Comparison of ENCODE assay signal across 25 cellular contexts in genomic region chr4:66852843-66853242, GRCh38.
"Had no signal": no experiment of that assay in that cellular context is flagged by ENCODE, and none has a peak within 500 bp of the region (broad histone marks: within the 10 kb centered on the region; RNA-seq: fewer than 3 reads in every experiment).

No MANE protein-coding gene starts in this region.

- H3K9me3 ChIP-seq: esophagus squamous epithelium, gastroesophageal sphincter, left ventricle myocardium inferior, prostate gland, thyroid gland, upper lobe of right lung had no signal

- H3K4me1 ChIP-seq: esophagus squamous epithelium, gastroesophageal sphincter, left ventricle myocardium inferior, prostate gland, thyroid gland, upper lobe of right lung had no signal

- H3K27ac Mint-ChIP-seq: activated CD4-positive, alpha-beta T cell treated with anti-CD3 and anti-CD28 coated beads, Interleukin-2, amount 10 ng/mL, durations not matched to agents 7 days and 5 days; activated CD8-positive, alpha-beta memory T cell treated with anti-CD3 and anti-CD28 coated beads, Interleukin-2, amount 10 ng/mL, durations not matched to agents 7 days and 5 days; activated CD8-positive, alpha-beta T cell treated with anti-CD3 and anti-CD28 coated beads for 36 hours; activated naive CD4-positive, alpha-beta T cell treated with anti-CD3 and anti-CD28 coated beads, Interleukin-2, amount 50 U/mL, for 24 hours; activated T-helper 1 cell treated with anti-CD3 and anti-CD28 coated beads, Interleukin-12 subunit alpha, Interleukin-12 subunit beta, Interleukin-2, Interleukin-4 antibody, amounts not matched to agents 30 ng/mL and 10 ng/mL and 1 ng/mL, durations not matched to agents 14 hours and 24 hours and 36 hours; endodermal cell; natural killer cell; T-helper 17 cell had no signal

- H3K4me3 Mint-ChIP-seq: activated CD4-positive, alpha-beta T cell treated with anti-CD3 and anti-CD28 coated beads, Interleukin-2, amount 10 ng/mL, durations not matched to agents 7 days and 5 days; activated CD8-positive, alpha-beta memory T cell treated with anti-CD3 and anti-CD28 coated beads, Interleukin-2, amount 10 ng/mL, durations not matched to agents 7 days and 5 days; activated CD8-positive, alpha-beta T cell treated with anti-CD3 and anti-CD28 coated beads for 36 hours; activated naive CD4-positive, alpha-beta T cell treated with anti-CD3 and anti-CD28 coated beads, Interleukin-2, amount 50 U/mL, for 24 hours; activated T-helper 1 cell treated with anti-CD3 and anti-CD28 coated beads, Interleukin-12 subunit alpha, Interleukin-12 subunit beta, Interleukin-2, Interleukin-4 antibody, amounts not matched to agents 30 ng/mL and 10 ng/mL and 1 ng/mL, durations not matched to agents 14 hours and 24 hours and 36 hours; endodermal cell; natural killer cell; T-helper 17 cell had no signal

- H3K36me3 ChIP-seq: brain microvascular endothelial cell, esophagus squamous epithelium, gastroesophageal sphincter, left ventricle myocardium inferior, prostate gland, thyroid gland, upper lobe of right lung, WERI-Rb-1 had no signal

- H3K4me3 ChIP-seq: esophagus squamous epithelium, gastroesophageal sphincter, left ventricle myocardium inferior, prostate gland, thyroid gland, upper lobe of right lung had no signal

- H3K36me3 Mint-ChIP-seq: activated CD8-positive, alpha-beta memory T cell treated with anti-CD3 and anti-CD28 coated beads, Interleukin-2, amount 10 ng/mL, durations not matched to agents 7 days and 5 days; activated naive CD4-positive, alpha-beta T cell treated with anti-CD3 and anti-CD28 coated beads, Interleukin-2, amount 50 U/mL, for 24 hours; natural killer cell had no signal

- H3K9me3 Mint-ChIP-seq: activated CD4-positive, alpha-beta T cell treated with anti-CD3 and anti-CD28 coated beads, Interleukin-2, amount 10 ng/mL, durations not matched to agents 7 days and 5 days; activated CD8-positive, alpha-beta T cell treated with anti-CD3 and anti-CD28 coated beads for 36 hours; activated naive CD4-positive, alpha-beta T cell treated with anti-CD3 and anti-CD28 coated beads, Interleukin-2, amount 50 U/mL, for 24 hours; activated T-helper 1 cell treated with anti-CD3 and anti-CD28 coated beads, Interleukin-12 subunit alpha, Interleukin-12 subunit beta, Interleukin-2, Interleukin-4 antibody, amounts not matched to agents 30 ng/mL and 10 ng/mL and 1 ng/mL, durations not matched to agents 14 hours and 24 hours and 36 hours; endodermal cell had no signal

- H3K4me1 Mint-ChIP-seq: activated CD4-positive, alpha-beta T cell treated with anti-CD3 and anti-CD28 coated beads, Interleukin-2, amount 10 ng/mL, durations not matched to agents 7 days and 5 days; activated CD8-positive, alpha-beta memory T cell treated with anti-CD3 and anti-CD28 coated beads, Interleukin-2, amount 10 ng/mL, durations not matched to agents 7 days and 5 days; activated naive CD4-positive, alpha-beta T cell treated with anti-CD3 and anti-CD28 coated beads, Interleukin-2, amount 50 U/mL, for 24 hours; natural killer cell; T-helper 17 cell had no signal

- H3K27me3 Mint-ChIP-seq: activated CD4-positive, alpha-beta T cell treated with anti-CD3 and anti-CD28 coated beads, Interleukin-2, amount 10 ng/mL, durations not matched to agents 7 days and 5 days; activated CD8-positive, alpha-beta memory T cell treated with anti-CD3 and anti-CD28 coated beads, Interleukin-2, amount 10 ng/mL, durations not matched to agents 7 days and 5 days; activated CD8-positive, alpha-beta T cell treated with anti-CD3 and anti-CD28 coated beads for 36 hours; activated naive CD4-positive, alpha-beta T cell treated with anti-CD3 and anti-CD28 coated beads, Interleukin-2, amount 50 U/mL, for 24 hours; T-helper 17 cell had no signal

- H3K27ac ChIP-seq: brain microvascular endothelial cell, esophagus squamous epithelium, gastroesophageal sphincter, left ventricle myocardium inferior, prostate gland, thyroid gland, upper lobe of right lung, WERI-Rb-1 had no signal

- DNase-seq: activated CD4-positive, alpha-beta T cell treated with anti-CD3 and anti-CD28 coated beads, Interleukin-2, amount 10 ng/mL, durations not matched to agents 7 days and 5 days; activated CD4-positive, CD25-positive, alpha-beta regulatory T cell treated with anti-CD3 and anti-CD28 coated beads, Interleukin-2, amount 50 U/mL, for 72 hours; activated CD8-positive, alpha-beta memory T cell treated with anti-CD3 and anti-CD28 coated beads, Interleukin-2, amount 10 ng/mL, durations not matched to agents 7 days and 5 days; activated CD8-positive, alpha-beta T cell treated with anti-CD3 and anti-CD28 coated beads for 36 hours; activated gamma-delta T cell treated with Interleukin-2 at 50 U/mL for 16 hours; aorta; brain microvascular endothelial cell; caudate nucleus; endodermal cell; esophagus squamous epithelium; head of caudate nucleus; hypothalamus; left ventricle myocardium inferior; midbrain; natural killer cell; stimulated activated CD4-positive, alpha-beta T cell treated with anti-CD3 and anti-CD28 coated beads, Interleukin-2, amount 100 ng/mL, for 48 hours; stimulated activated naive CD8-positive, alpha-beta T cell treated with anti-CD3 and anti-CD28 coated beads, Interleukin-15, Interleukin-2, amounts not matched to agents 100 U/mL and 50 U/mL, for 24 hours; T-helper 17 cell; thyroid gland; upper lobe of right lung; WERI-Rb-1 had no signal

- H3K27me3 ChIP-seq: brain microvascular endothelial cell, esophagus squamous epithelium, gastroesophageal sphincter, thyroid gland, upper lobe of right lung had no signal

- ATAC-seq: activated CD8-positive, alpha-beta memory T cell treated with anti-CD3 and anti-CD28 coated beads, Interleukin-2, amount 10 ng/mL, durations not matched to agents 7 days and 5 days; activated CD8-positive, alpha-beta T cell treated with anti-CD3 and anti-CD28 coated beads for 36 hours; gastroesophageal sphincter; natural killer cell; stimulated activated naive CD8-positive, alpha-beta T cell treated with anti-CD3 and anti-CD28 coated beads, Interleukin-15, Interleukin-2, amounts not matched to agents 100 U/mL and 50 U/mL, for 24 hours; T-helper 17 cell; upper lobe of right lung had no signal
